21 cellular contexts compared by ENCODE assay signal in the genomic region with DNA sequence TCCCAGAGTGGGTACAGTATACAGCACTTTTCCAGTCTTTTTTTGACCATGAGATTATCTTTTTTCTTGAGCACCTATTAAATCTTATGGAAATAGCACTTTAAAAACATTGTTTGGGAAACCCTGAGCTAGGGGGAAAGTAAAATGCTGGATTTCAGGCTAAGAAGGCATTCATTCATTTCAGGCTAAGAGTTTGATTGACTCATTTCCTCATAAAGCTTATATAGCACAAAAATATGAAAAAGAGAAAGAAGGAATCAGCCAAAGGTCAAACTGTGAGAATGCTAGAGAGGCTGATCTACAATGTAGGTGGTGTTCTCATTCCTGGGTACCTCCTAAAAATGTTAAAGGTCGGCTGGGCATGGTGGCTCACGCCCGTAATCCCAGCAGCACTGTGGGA.
"Had no signal": no experiment of that assay in that cellular context is flagged by ENCODE, and none has a peak within 500 bp of the region (broad histone marks: within the 10 kb centered on the region; RNA-seq: fewer than 3 reads in every experiment).

No MANE protein-coding gene starts in this region.

- DNase-seq: Karpas-422, KBM-7, MG63, NCI-H1092, NCI-H1105 treated with DMSO at 0.1 percent for 48 hours, NCI-H1436, NCI-H187, NCI-H2029, NCI-H2081 treated with DMSO at 0.1 percent for 48 hours, NCI-H2171, NCI-H226, NCI-H446, NCI-H510A, NCI-H524 treated with DMSO at 0.1 percent for 48 hours, NCI-H69, NCI-H774, SHP77, SK-N-SH had no signal

- ATAC-seq: Panc1 had no signal

- H3K27me3 ChIP-seq: MG63 had no signal

- H3K27ac ChIP-seq: HL-60, RWPE1 had no signal

- H3K4me3 ChIP-seq: MG63 had no signal
